In the genomic region with DNA sequence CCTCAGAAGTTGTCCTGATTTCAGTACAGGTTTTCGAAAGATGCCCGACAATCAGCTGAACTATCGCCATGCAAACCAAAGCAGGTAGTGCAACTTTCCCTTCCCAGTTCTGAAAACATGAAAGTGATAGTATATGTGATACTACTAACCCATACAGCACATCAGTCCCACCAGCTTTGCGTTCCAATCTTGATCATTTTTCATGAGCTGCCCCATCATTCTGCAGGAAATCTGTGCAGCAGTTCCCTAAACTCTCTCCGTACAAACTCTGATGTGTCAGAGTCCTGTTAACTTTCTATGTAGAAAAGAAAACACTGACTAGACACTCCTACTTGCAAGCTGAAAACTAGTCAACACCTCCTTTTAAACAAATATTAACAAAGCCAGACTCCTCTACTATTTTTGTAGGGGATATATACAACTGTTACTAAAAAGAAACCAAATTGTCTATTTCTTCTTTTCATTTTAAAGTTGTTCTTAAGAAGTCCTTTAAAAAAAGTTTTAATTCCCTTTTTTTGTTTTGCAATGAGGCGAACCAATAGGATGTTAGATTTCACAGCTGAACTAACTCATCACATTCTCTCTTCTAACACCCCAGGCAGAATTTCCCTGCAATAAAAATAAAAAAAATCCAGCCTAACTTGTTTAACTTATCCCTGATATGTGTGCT, we compare ENCODE assay signal across 8 cellular contexts.
DNase-seq lines count a peak whose midpoint lies in the region; ATAC-seq and TF ChIP-seq lines count a peak whose summit lies in the region.

No MANE protein-coding gene starts in this region.

- DNase-seq in mammary epithelial cell, result peak; percentile 55
- DNase-seq in neural progenitor cell (ENCODE audit: low spot score), result no peak
- no peak for DNase-seq in GDM1 (lab: John Stamatoyannopoulos, UW)
- DNase-seq in posterior vena cava (ENCODE audit: low spot score), result no peak
- no peak for DNase-seq in testis
- DNase-seq in activated naive CD4-positive, alpha-beta T cell (lab: John Stamatoyannopoulos, UW), result no peak

- H3K36me3 Mint-ChIP-seq in neural progenitor cell, result no peaks in the 10 kb centered on the region

- H3K27me3 Mint-ChIP-seq in neural progenitor cell (ENCODE audit: insufficient read depth, low read depth), result no peaks in the 10 kb centered on the region

- WGBS in mammary epithelial cell (ENCODE audit: low coverage, missing lambda C conversion rate), result 2% methylated on average over 6 of the region's 6 CpGs
- 40 to 55% methylated on average over 6 of the region's 6 CpGs for WGBS in testis, 2 donors

- no peaks in the 10 kb centered on the region for H3K9me3 ChIP-seq in mammary epithelial cell (replicated peaks; ENCODE audit: insufficient read depth, low read length)
- H3K9me3 ChIP-seq in neural progenitor cell (ENCODE audit: low read depth), result no peaks in the 10 kb centered on the region
- H3K9me3 ChIP-seq in testis, result no peaks in the 10 kb centered on the region

- ATAC-seq in GM18517 (IDR thresholded peaks at IDR 0.05; ENCODE audit: unreplicated experiment) (peak; percentile 47), HG02884 (IDR thresholded peaks at IDR 0.05; ENCODE audit: unreplicated experiment) (peak; percentile 56)

- H3K27me3 ChIP-seq in mammary epithelial cell (ENCODE audit: insufficient read depth, low read length) (no peaks in the 10 kb centered on the region), neural progenitor cell (no peaks in the 10 kb centered on the region), testis (no peaks in the 10 kb centered on the region)

- H3K4me2 ChIP-seq in mammary epithelial cell (ENCODE audit: insufficient read depth, low read depth, low read length) (peak overlapping the region; percentile 96), neural progenitor cell (peak overlapping the region; percentile 34)

- CTCF ChIA-PET in mammary epithelial cell (lab: Charles Lee; ENCODE audit: low non-redundant PET), result no interaction called here

- H3K9me3 Mint-ChIP-seq in neural progenitor cell, result no peaks in the 10 kb centered on the region

- H3K9ac ChIP-seq in mammary epithelial cell (ENCODE audit: insufficient read depth, low read length), result peak overlapping the region; percentile 69
- no peak overlapping the region for H3K9ac ChIP-seq in neural progenitor cell

- in situ Hi-C loops in mammary epithelial cell (cut with MboI; ENCODE audit: low sequenced_read_pairs in 2 of 2), result no loop called here

- H3K4me1 ChIP-seq in mammary epithelial cell (ENCODE audit: insufficient read depth, low read length), result peaks cover 44% of the 10 kb centered on the region
- peaks cover 57% of the 10 kb centered on the region for H3K4me1 ChIP-seq in neural progenitor cell
- H3K4me1 ChIP-seq in testis, result no peaks in the 10 kb centered on the region

- intact Hi-C loops in mammary epithelial cell (cut with micrococcal nuclease), result no loop called here
- intact Hi-C loops in posterior vena cava (cut with DNase I), result no loop called here
- intact Hi-C loops in testis (cut with DNase I; ENCODE audit: low total_unique reads), result no loop called here

- peaks cover 42% of the 10 kb centered on the region for H3K4me1 Mint-ChIP-seq in neural progenitor cell

- no peak for TF ChIP-seq CTCF in mammary epithelial cell (conservative IDR thresholded peaks at IDR 0.05 in 1 of 2, IDR thresholded peaks at IDR 0.05 in 1 of 2; ENCODE audit: extremely low read depth in 1 of 2, insufficient read depth in 1 of 2, low read depth in 1 of 2, low read length in 2 of 2)
- no peak for TF ChIP-seq CTCF in neural progenitor cell (IDR thresholded peaks at IDR 0.05)
- TF ChIP-seq CTCF in testis (IDR thresholded peaks at IDR 0.05), result no peak

- H3K27ac Mint-ChIP-seq in neural progenitor cell, result peak overlapping the region; percentile 31

- H3K27ac ChIP-seq in mammary epithelial cell (ENCODE audit: insufficient read depth, low read depth, low read length) (peak overlapping the region; percentile 68), neural progenitor cell (no peak overlapping the region), testis (no peak overlapping the region)

- H2AFZ ChIP-seq in mammary epithelial cell (ENCODE audit: low read depth, low read length) (peak overlapping the region; percentile 68), neural progenitor cell (replicated peaks) (no peak overlapping the region)

- peaks cover 63% of the 10 kb centered on the region for H3K79me2 ChIP-seq in mammary epithelial cell (ENCODE audit: insufficient read depth, low read length)
- peaks cover 100% of the 10 kb centered on the region for H3K79me2 ChIP-seq in neural progenitor cell (ENCODE audit: low read depth)

- H3F3A ChIP-seq in neural progenitor cell (ENCODE audit: low read depth), result peaks cover 4% of the 10 kb centered on the region

- dilution Hi-C loops in mammary epithelial cell (cut with HindIII; ENCODE audit: low sequenced_read_pairs), result no loop called here

- no peak for TF ChIP-seq POLR2A in testis (IDR thresholded peaks at IDR 0.05)

- BruUV-seq in mammary epithelial cell (replicated peaks; lab: Mats Ljungman, UMichigan), result no TSS peak

- H3K4me3 ChIP-seq in mammary epithelial cell (replicated peaks in 1 of 3; ENCODE audit: insufficient read depth in 1 of 3, low read depth in 2 of 3, low read length in 3 of 3), result peak overlapping the region; percentile 49 to 73 (median 66)
- H3K4me3 ChIP-seq in neural progenitor cell, result no peak overlapping the region
- H3K4me3 ChIP-seq in testis, result peak overlapping the region in 1 of 2 donors; percentile 11

- no peaks in the 10 kb centered on the region for H4K20me1 ChIP-seq in mammary epithelial cell (ENCODE audit: insufficient read depth, low read length)
- H4K20me1 ChIP-seq in neural progenitor cell (ENCODE audit: low read depth), result peaks cover 69% of the 10 kb centered on the region

- peak overlapping the region; percentile 26 for H3K4me3 Mint-ChIP-seq in neural progenitor cell

- no peaks in the 10 kb centered on the region for H3K36me3 ChIP-seq in mammary epithelial cell (ENCODE audit: insufficient read depth, low read length)
- no peaks in the 10 kb centered on the region for H3K36me3 ChIP-seq in neural progenitor cell
- H3K36me3 ChIP-seq in testis (ENCODE audit: low read depth, missing control alignments), result no peaks in the 10 kb centered on the region
